1 cellular context compared by ENCODE assay signal in the genomic region with DNA sequence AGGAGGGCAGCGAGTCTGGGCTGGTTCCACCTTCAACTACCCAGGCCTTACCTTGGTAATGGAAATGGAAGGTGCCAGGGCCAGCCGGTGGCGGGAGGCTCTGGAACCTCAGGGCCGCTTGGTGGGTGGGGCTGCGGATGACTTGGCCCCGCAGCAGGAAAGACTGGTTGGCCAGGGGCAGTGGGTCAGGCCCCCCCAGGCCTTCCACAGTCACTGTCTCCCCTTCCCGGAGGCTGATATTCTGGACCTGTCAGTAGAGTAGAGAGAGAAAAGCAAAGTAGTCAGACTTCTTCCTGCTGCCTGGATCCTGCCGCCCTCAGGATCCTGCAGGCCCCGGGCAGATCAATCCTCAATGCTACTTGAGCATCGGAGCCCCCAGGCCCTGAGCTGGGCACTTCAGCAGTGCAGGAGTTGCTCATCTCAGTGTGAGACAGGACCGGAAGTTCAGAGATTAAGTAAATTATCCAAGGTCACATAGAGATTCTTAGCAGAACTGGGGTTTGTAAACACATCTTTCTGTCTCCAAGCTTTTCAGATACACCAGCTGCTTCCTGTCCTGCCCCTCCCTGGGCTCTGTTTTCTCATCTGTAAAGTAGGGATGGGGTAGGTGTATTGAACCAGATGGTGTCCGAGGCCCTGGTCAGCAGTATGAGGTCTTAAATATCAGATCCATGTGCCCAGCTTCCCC.
TF ChIP-seq lines count a peak whose summit lies in the region.

No MANE protein-coding gene starts in this region.

TF ChIP-seq in H1, 55 proteins besides CTCF, POLR2A, EP300 and RAD21:
- TF ChIP-seq GTF2F1 (IDR thresholded peaks at IDR 0.05; ENCODE audit: borderline replicate concordance, low read depth, low read length) (no peak), RFX5 (IDR thresholded peaks at IDR 0.05; ENCODE audit: borderline replicate concordance, low read depth, low read length) (no peak), SUZ12 (IDR thresholded peaks at IDR 0.05; ENCODE audit: low read length) (no peak), CHD2 (IDR thresholded peaks at IDR 0.05; ENCODE audit: low read length) (no peak), KDM5A (IDR thresholded peaks at IDR 0.05; ENCODE audit: low read length) (no peak), FOSL1 (IDR thresholded peaks at IDR 0.05; ENCODE audit: insufficient read depth, low read depth, low read length) (no peak), JUND (IDR thresholded peaks at IDR 0.05; ENCODE audit: low read length) (no peak), SP2 (IDR thresholded peaks at IDR 0.05; ENCODE audit: low read length) (no peak), SAP30 (IDR thresholded peaks at IDR 0.05; ENCODE audit: insufficient read depth, insufficient replicate concordance, low read length) (no peak), TAF7 (optimal IDR thresholded peaks at IDR 0.05; ENCODE audit: borderline replicate concordance, low read depth, low read length) (no peak), CTBP2 (IDR thresholded peaks at IDR 0.05; ENCODE audit: borderline replicate concordance, insufficient read depth, insufficient read length, low read length) (no peak), TEAD4 (IDR thresholded peaks at IDR 0.05; ENCODE audit: low read depth, low read length) (no peak), CEBPB (IDR thresholded peaks at IDR 0.05; ENCODE audit: low read depth, low read length) (no peak), HDAC6 (IDR thresholded peaks at IDR 0.05; ENCODE audit: low read depth, low read length) (no peak)
- TF ChIP-seq, protein P1, sequence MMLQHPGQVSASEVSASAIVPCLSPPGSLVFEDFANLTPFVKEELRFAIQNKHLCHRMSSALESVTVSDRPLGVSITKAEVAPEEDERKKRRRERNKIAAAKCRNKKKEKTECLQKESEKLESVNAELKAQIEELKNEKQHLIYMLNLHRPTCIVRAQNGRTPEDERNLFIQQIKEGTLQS (IDR thresholded peaks at IDR 0.05; ENCODE audit: insufficient read depth, low read depth, low read length) = no peak
